ENCODE assay signal across 18 cellular contexts in the genomic region with DNA sequence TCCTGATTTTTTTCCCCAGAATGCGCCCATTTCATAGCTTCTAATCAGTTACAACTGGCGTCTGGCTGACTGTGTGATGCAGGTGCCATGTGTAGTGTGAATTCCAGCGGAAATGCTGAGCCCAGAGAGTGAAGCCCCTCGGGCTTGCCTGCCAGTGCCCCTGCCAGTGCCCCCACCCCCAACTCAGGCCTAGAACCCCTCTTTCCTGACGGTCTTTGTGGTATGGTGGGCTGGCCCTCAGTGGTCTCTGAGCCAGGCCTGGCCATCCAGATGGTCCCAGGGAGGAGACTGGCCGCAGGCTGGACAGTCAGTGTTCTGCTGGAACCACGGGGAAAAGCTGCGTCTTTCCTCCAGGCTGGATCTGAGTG. TPM values are rescaled to one million over a fixed set of nuclear protein-coding genes. Genes with fewer than 3 reads are reported as not detected.
DNase-seq lines count a peak whose midpoint lies in the region; ATAC-seq, FAIRE-seq and TF ChIP-seq lines count a peak whose summit lies in the region.
"Had no signal": no experiment of that assay in that cellular context is flagged by ENCODE, and none has a peak within 500 bp of the region (broad histone marks: within the 10 kb centered on the region; RNA-seq: fewer than 3 reads in every experiment).

No MANE protein-coding gene starts in this region.

- no peaks in the 10 kb centered on the region for H3F3A ChIP-seq in PC-3 (ENCODE audit: low read length, unreplicated experiment)

- peaks cover 71% of the 10 kb centered on the region for H3K79me2 ChIP-seq in PC-3 (ENCODE audit: low read length)

- H3K27me3 Mint-ChIP-seq in chondrocyte (ENCODE audit: low read depth), result no peaks in the 10 kb centered on the region

- H3K27ac ChIP-seq in PC-3 (ENCODE audit: low read length) (peak overlapping the region; percentile 90), muscle layer of duodenum (ENCODE audit: low read length) (peak overlapping the region; percentile 96), tibial artery (peak overlapping the region; percentile 92 to 95)
- H3K27ac ChIP-seq: BLaER1 treated with 17β-estradiol and CSF1 and Interleukin-3, amounts not matched to agents 10 nM and 100 nM; suprapubic skin had no signal

- DNase-seq in PC-3 (no peak), chondrocyte (ENCODE audit: low spot score) (no peak), tibial artery (peak in 1 of 2 donors; percentile 57), midbrain (lab: John Stamatoyannopoulos, UW) (no peak), glomerular visceral epithelial cell (ENCODE audit: extremely low spot score) (no peak), GM12891 (ENCODE audit: insufficient read length, low spot score) (no peak)
- DNase-seq: activated CD4-positive, alpha-beta T cell treated with anti-CD3 and anti-CD28 coated beads, Interleukin-2, amount 10 ng/mL, durations not matched to agents 24 days and 14 days; activated gamma-delta T cell treated with Interleukin-2 at 50 U/mL for 16 hours; naive thymus-derived CD4-positive, alpha-beta T cell; NCI-H1105; NCI-H524 had no signal

- H3K4me3 ChIP-seq in PC-3 (ENCODE audit: low read length) (peak overlapping the region; percentile 76; the same call in 1 of the 2 replicates), muscle layer of duodenum (ENCODE audit: low read depth in 1 of 2, low read length in 2 of 2) (peak overlapping the region; percentile 21 to 44), tibial artery (peak overlapping the region; percentile 6 to 9)
- H3K4me3 ChIP-seq: BLaER1 treated with 17β-estradiol and CSF1 and Interleukin-3, amounts not matched to agents 10 nM and 100 nM; suprapubic skin had no signal

- no peaks in the 10 kb centered on the region for H3K9me2 ChIP-seq in PC-3 (replicated peaks; ENCODE audit: low read length)

- no peaks in the 10 kb centered on the region for H3K9me3 Mint-ChIP-seq in chondrocyte (ENCODE audit: low read depth)
- H3K9me3 Mint-ChIP-seq: activated CD4-positive, alpha-beta T cell treated with anti-CD3 and anti-CD28 coated beads, Interleukin-2, amount 10 ng/mL, durations not matched to agents 24 days and 14 days; naive thymus-derived CD4-positive, alpha-beta T cell had no signal

- no peak overlapping the region for H3K4me3 Mint-ChIP-seq in chondrocyte (ENCODE audit: unreplicated experiment)
- H3K4me3 Mint-ChIP-seq: activated CD4-positive, alpha-beta T cell treated with anti-CD3 and anti-CD28 coated beads, Interleukin-2, amount 10 ng/mL, durations not matched to agents 24 days and 14 days; naive thymus-derived CD4-positive, alpha-beta T cell had no signal

- peak overlapping the region; percentile 74; the same call in 1 of the 2 replicates for H3K9ac ChIP-seq in PC-3 (ENCODE audit: low read length)
- H3K9ac ChIP-seq: BLaER1 treated with 17β-estradiol and CSF1 and Interleukin-3, amounts not matched to agents 10 nM and 100 nM had no signal

- TF ChIP-seq CTCF in PC-3 (conservative IDR thresholded peaks at IDR 0.05; ENCODE audit: low read depth, low read length), result no peak
- TF ChIP-seq CTCF in chondrocyte (IDR thresholded peaks at IDR 0.05), result no peak
- no peak for TF ChIP-seq CTCF in tibial artery (IDR thresholded peaks at IDR 0.05)

- POLR2A ChIA-PET in PC-3 (lab: Charles Lee; ENCODE audit: unreplicated experiment), result no interaction called here

- TF ChIP-seq POLR2A in GM12891 (IDR thresholded peaks at IDR 0.05; ENCODE audit: low read depth, low read length), result no peak

- no TSS peak for BruUV-seq in PC-3 (replicated peaks; lab: Mats Ljungman, UMichigan)

- no peak for ATAC-seq in PC-3
- ATAC-seq: naive thymus-derived CD4-positive, alpha-beta T cell had no signal

- H3K4me1 ChIP-seq in PC-3 (ENCODE audit: insufficient read depth, low read length), result peaks cover 73% of the 10 kb centered on the region
- H3K4me1 ChIP-seq in muscle layer of duodenum (ENCODE audit: control insufficient read depth in 1 of 2, insufficient read depth in 2 of 2, low read length in 2 of 2), result peaks cover 13 to 36% of the 10 kb centered on the region in 2 donors
- H3K4me1 ChIP-seq in tibial artery, result peaks cover 9 to 70% (median 58%) of the 10 kb centered on the region in 4 donors
- H3K4me1 ChIP-seq: BLaER1 treated with 17β-estradiol and CSF1 and Interleukin-3, amounts not matched to agents 10 nM and 100 nM had no signal

- H3K4me2 ChIP-seq in PC-3 (ENCODE audit: low read length), result peak overlapping the region; percentile 92
- H3K4me2 ChIP-seq: BLaER1 treated with 17β-estradiol and CSF1 and Interleukin-3, amounts not matched to agents 10 nM and 100 nM had no signal

- H3K27me3 ChIP-seq in PC-3 (ENCODE audit: low read length) (no peaks in the 10 kb centered on the region), muscle layer of duodenum (ENCODE audit: low read depth, low read length) (no peaks in the 10 kb centered on the region), tibial artery (no peaks in the 10 kb centered on the region)

- H2AFZ ChIP-seq in PC-3 (ENCODE audit: low read length), result no peak overlapping the region

- H3K36me3 ChIP-seq in PC-3 (ENCODE audit: low read depth, low read length) (no peaks in the 10 kb centered on the region), muscle layer of duodenum (ENCODE audit: control insufficient read depth in 1 of 2, insufficient read depth in 2 of 2, low read length in 2 of 2) (no peaks in the 10 kb centered on the region), tibial artery (no peaks in the 10 kb centered on the region)
- H3K36me3 ChIP-seq: BLaER1 treated with 17β-estradiol and CSF1 and Interleukin-3, amounts not matched to agents 10 nM and 100 nM; suprapubic skin had no signal

- CTCF ChIA-PET in PC-3 (lab: Charles Lee), result no interaction called here

- no peak for FAIRE-seq in GM12891 (lab: Jason Lieb, UNC)
- FAIRE-seq: D721Med, TTC549 had no signal

- H3K36me3 Mint-ChIP-seq in chondrocyte (ENCODE audit: low read depth), result no peaks in the 10 kb centered on the region

- no peaks in the 10 kb centered on the region for H4K20me1 ChIP-seq in PC-3 (ENCODE audit: low read length)

- H3K9me3 ChIP-seq in PC-3 (ENCODE audit: low read length), result no peaks in the 10 kb centered on the region
- H3K9me3 ChIP-seq in muscle layer of duodenum (ENCODE audit: control insufficient read depth in 1 of 2, low read length in 2 of 2), result no peaks in the 10 kb centered on the region
- no peaks in the 10 kb centered on the region for H3K9me3 ChIP-seq in tibial artery
- H3K9me3 ChIP-seq: BLaER1 treated with 17β-estradiol and CSF1 and Interleukin-3, amounts not matched to agents 10 nM and 100 nM; suprapubic skin had no signal

- intact Hi-C loops in PC-3 (cut with micrococcal nuclease) (loop anchor here (5.0 kb wide), 1 partner anchor 200 kb away; a partner anchor contains a TSS), tibial artery (cut with DNase I; ENCODE audit: low total_unique reads) (loop anchor here (5.0 kb wide), 1 partner anchor 35 kb away; no protein-coding TSS in a partner anchor)

- peak overlapping the region; percentile 77 for H3K27ac Mint-ChIP-seq in chondrocyte (ENCODE audit: unreplicated experiment)
- H3K27ac Mint-ChIP-seq: activated CD4-positive, alpha-beta T cell treated with anti-CD3 and anti-CD28 coated beads, Interleukin-2, amount 10 ng/mL, durations not matched to agents 24 days and 14 days; naive thymus-derived CD4-positive, alpha-beta T cell had no signal

- peaks cover 85% of the 10 kb centered on the region for H3K4me1 Mint-ChIP-seq in chondrocyte (ENCODE audit: low read depth)

TF ChIP-seq in GM12891, 5 proteins besides CTCF, POLR2A, EP300 and RAD21:
- no peak for TF ChIP-seq SPI1 (IDR thresholded peaks at IDR 0.05; ENCODE audit: low read depth, low read length)
- TF ChIP-seq PAX5 (IDR thresholded peaks at IDR 0.05; ENCODE audit: insufficient read depth, low read length, severe bottlenecking), result no peak
- TF ChIP-seq POU2F2 (IDR thresholded peaks at IDR 0.05; ENCODE audit: low read depth, low read length), result no peak
- no peak for TF ChIP-seq TAF1 (IDR thresholded peaks at IDR 0.05; ENCODE audit: low read depth, low read length)
- TF ChIP-seq POLR2AphosphoS5 (IDR thresholded peaks at IDR 0.05; ENCODE audit: low read depth, low read length), result no peak

RNA-seq across cellular contexts. Expression of a gene that starts 3.1 kb away (rescaled TPM):
- total RNA-seq in PC-3 (2014; rRNA removed), result 210 and 248 TPM in 2 replicates
- 176 to 329 TPM (median 178 TPM) in 3 replicates for total RNA-seq in chondrocyte
- polyA plus RNA-seq in GM12891 (2012; ENCODE audit: low read depth, missing spikeins), result 0.14 TPM
- total RNA-seq: lung microvascular endothelial cell, pulmonary artery endothelial cell had no signal

Comparison
In these comparisons a context has a peak if more than half of its experiments do, and no peak if none do; other contexts are left out.
1. H3K4me3 ChIP-seq: peak in every context shown above with its lines; median percentile 76 in PC-3; 32 in muscle layer of duodenum; 8 in tibial artery.